Comparison of ENCODE assay signal across 8 cellular contexts in genomic region chrX:80808854-80809493, GRCh38. TPM values are rescaled to one million over a fixed set of nuclear protein-coding genes. Genes with fewer than 3 reads are reported as not detected.
DNase-seq lines count a peak whose midpoint lies in the region; ATAC-seq, FAIRE-seq and TF ChIP-seq lines count a peak whose summit lies in the region.

No MANE protein-coding gene starts in this region.

- TF ChIP-seq RAD21 in SK-N-SH (IDR thresholded peaks at IDR 0.05; ENCODE audit: low read length) (no peak), GM12878 (IDR thresholded peaks at IDR 0.05; ENCODE audit: insufficient read depth, low read depth, low read length) (no peak)

- DNase-seq in ACHN (peak; percentile 6), HFFc6 (no peak), SK-N-SH (peak; percentile 27), GM12878 (ENCODE audit: low read depth, low spot score) (no peak), iris pigment epithelial cell (ENCODE audit: low read depth) (peak; percentile 18), smooth muscle cell (lab: John Stamatoyannopoulos, UW; ENCODE audit: unreplicated experiment) (no peak), NCI-H187 treated with DMSO at 0.1 percent for 48 hours (lab: John Stamatoyannopoulos, UW) (no peak), GM20000 (ENCODE audit: low spot score) (no peak)

- CTCF ChIA-PET in SK-N-SH (lab: Yijun Ruan, JAX) (interaction anchor here (1.1 to 1.7 kb wide), 2 partner anchors 10 to 20 kb away, joined by 3 to 6 read pairs; no protein-coding TSS in a partner anchor), GM12878 (lab: Yijun Ruan, JAX) (interaction anchor here (1.1 to 2.3 kb wide), 2 partner anchors 10 to 393 kb away, joined by 4 to 10 read pairs; partner anchors contain the start of genes HMGN5 and SH3BGRL)

- H3K4me2 ChIP-seq in SK-N-SH, result peak overlapping the region; percentile 76
- H3K4me2 ChIP-seq in GM12878 (ENCODE audit: control insufficient read depth, insufficient read depth), result peak overlapping the region; percentile 22; the same call in 1 of the 2 replicates
- H3K4me2 ChIP-seq in smooth muscle cell, result peak overlapping the region; percentile 88

- no peaks in the 10 kb centered on the region for H3K9me3 ChIP-seq in SK-N-SH
- no peaks in the 10 kb centered on the region for H3K9me3 ChIP-seq in GM12878 (replicated peaks; ENCODE audit: control insufficient read depth, insufficient read depth, low read length)
- no peaks in the 10 kb centered on the region for H3K9me3 ChIP-seq in smooth muscle cell (replicated peaks; ENCODE audit: low read depth)

- POLR2A ChIA-PET in SK-N-SH (lab: Yijun Ruan, JAX) (no interaction called here), GM12878 (lab: Charles Lee) (interaction anchor here (0.6 to 2.6 kb wide), 4 partner anchors 9 to 1691 kb away, joined by 3 to 9 read pairs (median 4); no protein-coding TSS in a partner anchor)

- H3K27me3 Mint-ChIP-seq in HFFc6 (ENCODE audit: insufficient read depth), result peaks cover 3% of the 10 kb centered on the region

- no peak for FAIRE-seq in GM12878 (lab: Jason Lieb, UNC)

- RAD21 ChIA-PET in GM12878 (lab: Charles Lee; ENCODE audit: unreplicated experiment), result interaction anchor here (1.0 kb wide), 1 partner anchor 310 kb away, joined by 3 read pairs; no protein-coding TSS in a partner anchor

- H3K27me3 ChIP-seq in SK-N-SH (ENCODE audit: insufficient read depth), result no peaks in the 10 kb centered on the region
- H3K27me3 ChIP-seq in GM12878 (replicated peaks in 1 of 2; ENCODE audit: control insufficient read depth in 2 of 2, insufficient read depth in 2 of 2, low read length in 1 of 2), result no peaks in the 10 kb centered on the region
- no peaks in the 10 kb centered on the region for H3K27me3 ChIP-seq in smooth muscle cell (ENCODE audit: low read depth)

- H3K4me1 Mint-ChIP-seq in HFFc6 (ENCODE audit: low read depth), result peaks cover 16% of the 10 kb centered on the region

- peaks cover 0 to 6% of the 10 kb centered on the region in 2 experiments for H3K36me3 ChIP-seq in SK-N-SH (replicated peaks in 1 of 2; ENCODE audit: control insufficient read depth in 1 of 2, insufficient read depth in 2 of 2, low read length in 1 of 2)
- no peaks in the 10 kb centered on the region for H3K36me3 ChIP-seq in GM12878 (ENCODE audit: control insufficient read depth in 2 of 2, insufficient read depth in 2 of 2, low read length in 1 of 2)
- H3K36me3 ChIP-seq in smooth muscle cell (ENCODE audit: low read depth), result no peaks in the 10 kb centered on the region

- no TSS peak for BruUV-seq in GM12878 (replicated peaks; lab: Mats Ljungman, UMichigan)

- H4K20me1 ChIP-seq in SK-N-SH (ENCODE audit: insufficient read depth), result no peaks in the 10 kb centered on the region
- H4K20me1 ChIP-seq in GM12878 (ENCODE audit: control insufficient read depth, insufficient read depth), result no peaks in the 10 kb centered on the region
- H4K20me1 ChIP-seq in smooth muscle cell (ENCODE audit: low read depth), result no peaks in the 10 kb centered on the region

- no peaks in the 10 kb centered on the region for H3K9me2 ChIP-seq in SK-N-SH

- H3K27ac ChIP-seq in SK-N-SH (ENCODE audit: low read depth in 2 of 2, low read length in 1 of 2) (peak overlapping the region; percentile 53 to 76), GM12878 (ENCODE audit: control insufficient read depth, insufficient read depth) (peak overlapping the region; percentile 74), smooth muscle cell (ENCODE audit: low read depth) (peak overlapping the region; percentile 48)

- H3K4me3 Mint-ChIP-seq in HFFc6, result peak overlapping the region; percentile 93

- in situ Hi-C loops in ACHN (cut with HindIII; ENCODE audit: low pct_ligation_motif_present, low pct_unique_long_range_greater_than_20kb, low sequenced_read_pairs), result no loop called here
- in situ Hi-C loops in GM12878 (cut with MboI), result no loop called here

- peak overlapping the region; percentile 69 to 76 for H3K4me3 ChIP-seq in SK-N-SH (ENCODE audit: low read depth in 2 of 2, low read length in 1 of 2)
- peak overlapping the region; percentile 93 for H3K4me3 ChIP-seq in GM12878
- H3K4me3 ChIP-seq in smooth muscle cell, result peak overlapping the region; percentile 60

- SMC1A ChIA-PET in GM12878 (lab: Charles Lee; ENCODE audit: uncharacterized antibody, unreplicated experiment), result interaction anchor here (2.2 kb wide), 1 partner anchor 393 kb away, joined by 6 read pairs; the partner anchor contains the start of genes HMGN5 and SH3BGRL

- peak; percentile 16 for ATAC-seq in GM12878

- H3K36me3 Mint-ChIP-seq in HFFc6 (ENCODE audit: low read depth), result no peaks in the 10 kb centered on the region

- peaks cover 8% of the 10 kb centered on the region for H3F3A ChIP-seq in SK-N-SH (replicated peaks; ENCODE audit: insufficient read depth)
- H3F3A ChIP-seq in smooth muscle cell (ENCODE audit: low read depth), result no peaks in the 10 kb centered on the region

- TF ChIP-seq POLR2A in GM12878 (IDR thresholded peaks at IDR 0.05; ENCODE audit: low read depth, low read length), result peak; percentile 35; the same call in 1 of the 2 replicates

- 0 out of 4 replicates have a peak, but pooled peaks cover 0 to 5% of the 10 kb centered on the region in 2 experiments for H3K4me1 ChIP-seq in SK-N-SH (ENCODE audit: control insufficient read depth in 1 of 2, insufficient read depth in 2 of 2, low read depth in 1 of 2, low read length in 1 of 2)
- H3K4me1 ChIP-seq in GM12878 (ENCODE audit: control insufficient read depth, insufficient read depth, low read length), result no peaks in the 10 kb centered on the region; the same call in 1 of the 2 replicates
- H3K4me1 ChIP-seq in smooth muscle cell (ENCODE audit: low read depth), result peaks cover 5% of the 10 kb centered on the region

- no peaks in the 10 kb centered on the region for H3K9me3 Mint-ChIP-seq in HFFc6

- peak overlapping the region; percentile 91 for H3K27ac Mint-ChIP-seq in HFFc6

- intact Hi-C loops in GM12878 (cut with micrococcal nuclease; ENCODE audit: unreplicated experiment), result loop anchor here (2.0 to 10.0 kb wide), 3 partner anchors 312 to 1896 kb away; partner anchors contain the start of gene SH3BGRL

- H3K79me2 ChIP-seq in SK-N-SH (ENCODE audit: insufficient read depth), result peaks cover 35% of the 10 kb centered on the region
- peaks cover 27% of the 10 kb centered on the region for H3K79me2 ChIP-seq in GM12878 (ENCODE audit: control insufficient read depth, insufficient read depth, low read length)
- H3K79me2 ChIP-seq in smooth muscle cell (ENCODE audit: low read depth), result peaks cover 20% of the 10 kb centered on the region

- no peak for TF ChIP-seq EP300 in SK-N-SH (IDR thresholded peaks at IDR 0.05; ENCODE audit: borderline replicate concordance in 1 of 2, low read depth in 1 of 2, low read length in 1 of 2)
- no peak for TF ChIP-seq EP300 in GM12878 (IDR thresholded peaks at IDR 0.05; ENCODE audit: borderline replicate concordance in 1 of 2, control insufficient read depth in 1 of 2, low read depth in 2 of 2, low read length in 2 of 2)

- H3K9ac ChIP-seq in SK-N-SH (peak overlapping the region; percentile 65), GM12878 (ENCODE audit: control insufficient read depth, insufficient read depth, low read length) (peak overlapping the region; percentile 72), smooth muscle cell (ENCODE audit: low read depth) (no peak overlapping the region)

- no peak for TF ChIP-seq CTCF in HFFc6 (IDR thresholded peaks at IDR 0.05)
- TF ChIP-seq CTCF in SK-N-SH (IDR thresholded peaks at IDR 0.05), result no peak
- TF ChIP-seq CTCF in GM12878 (IDR thresholded peaks at IDR 0.05 in 2 of 3, conservative IDR thresholded peaks at IDR 0.05 in 1 of 3; ENCODE audit: control insufficient read depth in 2 of 3, extremely low read depth in 1 of 3, insufficient read depth in 1 of 3, low read depth in 3 of 3, low read length in 3 of 3), result no peak
- TF ChIP-seq CTCF in smooth muscle cell (IDR thresholded peaks at IDR 0.05; ENCODE audit: borderline replicate concordance, insufficient read depth, poor library complexity, severe bottlenecking), result no peak
- no peak for TF ChIP-seq CTCF in GM20000 (IDR thresholded peaks at IDR 0.05; ENCODE audit: extremely low read depth, missing control alignments)

- H2AFZ ChIP-seq in SK-N-SH (ENCODE audit: low read depth) (peak overlapping the region; percentile 68; the same call in 1 of the 2 replicates), GM12878 (ENCODE audit: control insufficient read depth, low read depth, low read length) (peak overlapping the region; percentile 41; the same call in 1 of the 2 replicates), smooth muscle cell (ENCODE audit: low read depth) (peak overlapping the region; percentile 77)

- 17% methylated on average over 22 of the region's 26 CpGs for WGBS in SK-N-SH (ENCODE audit: low lambda C conversion rate)
- WGBS in GM12878 (ENCODE audit: insufficient coverage, insufficient replicate concordance, low lambda C conversion rate, missing lambda C conversion rate), result 20% methylated on average over 18 of the region's 26 CpGs
- 37% methylated on average over 16 of the region's 26 CpGs for WGBS in smooth muscle cell (ENCODE audit: low lambda C conversion rate)

TF ChIP-seq in SK-N-SH, 30 proteins besides CTCF, POLR2A, EP300 and RAD21 (continues in another document):
- TF ChIP-seq FOXM1 (IDR thresholded peaks at IDR 0.05; ENCODE audit: low read depth), result no peak

TF ChIP-seq in GM12878, 131 proteins besides CTCF, POLR2A, EP300 and RAD21 (continues in another document):
- TF ChIP-seq WRNIP1 (IDR thresholded peaks at IDR 0.05; ENCODE audit: borderline replicate concordance, low read depth, low read length), result no peak

RNA-seq across cellular contexts. Expression of gene BRWD3, which starts 0.7 kb away (rescaled TPM):
- 1 to 10 TPM; 7.4 to 9.1 (median 8.3) TPM for total RNA-seq in HFFc6 (2021; fragmentation: NEBNext Ultra II Directional; extraction: Animal tissue kit (Norgen Biotek cat#: 25700))
- polyA plus RNA-seq in SK-N-SH (2012; rRNA removed), result 1.9 and 2.5 TPM in 2 replicates
- 1.8 and 2.0 TPM in 2 replicates for polyA plus RNA-seq in SK-N-SH (2012; cell fraction: cytosol; rRNA removed)
- polyA plus RNA-seq in SK-N-SH (2012; cell fraction: nucleus; rRNA removed), result 2.9 and 8.8 TPM in 2 replicates
- 260 and 263 TPM in 2 replicates for total RNA-seq in GM12878 (2013; cell fraction: nucleolus; rRNA removed)
- 7.6 and 8.9 TPM in 2 replicates for total RNA-seq in GM12878 (2014; rRNA removed)
- 14.0 and 14.3 TPM in 2 replicates for total RNA-seq in GM12878 (2014; rRNA removed; fragmentation: Illumina TruSeq; extraction: Trizol)
- 12.6 and 13.1 TPM in 2 replicates for total RNA-seq in GM12878 (2021)
- 5.1 TPM for polyA plus RNA-seq in GM12878 (2011; ENCODE audit: low read depth)
- 38.2 and 60.4 TPM in 2 replicates for polyA plus RNA-seq in GM12878 (2011; rRNA removed)
- polyA plus RNA-seq in GM12878 (2011; cell fraction: cytosol; rRNA removed), result 9.9 and 13.2 TPM in 2 replicates
- polyA plus RNA-seq in GM12878 (2011; cell fraction: nucleus; rRNA removed), result 56.5 and 57.9 TPM in 2 replicates
- polyA plus RNA-seq in GM12878 (2012), result 10.3 and 12.2 TPM in 2 replicates
- 10.4 and 20.5 TPM in 2 replicates for polyA plus RNA-seq in GM12878 (2014; fragmentation: Illumina TruSeq; extraction: Trizol)
- polyA plus RNA-seq in GM12878 (2014; fragmentation: Nextera tagmentation; extraction: Ambion mirVana), result 1 to 10 TPM in 1 of 2 experiments, under 1 TPM in 1; 0.53 to 1.1 TPM
- 7.0 and 8.0 TPM in 2 replicates for polyA plus RNA-seq in GM12878 (2014; rRNA removed)
- polyA plus RNA-seq in GM12878 (2016; fragmentation: Nextera tagmentation; extraction: Ambion mirVana), result 1 to 10 TPM in 1 of 2 experiments, under 1 TPM in 1; 0.97 to 1.5 TPM
- 119 and 135 TPM in 2 replicates for polyA minus RNA-seq in GM12878 (2011; rRNA and poly(A)+ RNA removed)
- polyA minus RNA-seq in GM12878 (2011; cell fraction: cytosol; rRNA and poly(A)+ RNA removed), result 15.1 and 25.7 TPM in 2 replicates
- 104 and 172 TPM in 2 replicates for polyA minus RNA-seq in GM12878 (2011; cell fraction: nucleus; rRNA and poly(A)+ RNA removed)
- total RNA-seq in smooth muscle cell, result 26.4 and 27.6 TPM in 2 replicates
- polyA plus RNA-seq in smooth muscle cell, result 2.0 and 3.9 TPM in 2 replicates

Comparison
In these comparisons a context has a peak if more than half of its experiments do, and no peak if none do; other contexts are left out.
1. DNase-seq: peak in ACHN (single experiment), SK-N-SH (single experiment) and iris pigment epithelial cell (single experiment); none in HFFc6 (single experiment), GM12878 (single experiment), smooth muscle cell (single experiment), NCI-H187 treated with DMSO at 0.1 percent for 48 hours (single experiment) and GM20000 (single experiment).
2. H3K4me2 ChIP-seq: peak in every context shown above with its lines; median percentile 88 in smooth muscle cell; 76 in SK-N-SH; 22 in GM12878.
3. Peak in every context shown above with its lines, with median percentiles within 50 percentile points of each other: H2AFZ ChIP-seq, H3K27ac ChIP-seq and H3K4me3 ChIP-seq.